ENCODE assay signal across 1 cellular context in genomic region chr14:104721704-104722431, GRCh38.
TF ChIP-seq lines count a peak whose summit lies in the region.

No MANE protein-coding gene starts in this region.

TF ChIP-seq in HepG2, 621 proteins besides CTCF, POLR2A, EP300 and RAD21:
- TF ChIP-seq ZNF235 (CRISPR knock-in tag; IDR thresholded peaks at IDR 0.05; ENCODE audit: borderline replicate concordance) = no peak
- TF ChIP-seq CSRNP1 (CRISPR knock-in tag; IDR thresholded peaks at IDR 0.05) = no peak
- peak; percentile 69 for TF ChIP-seq ZC3H13 (CRISPR knock-in tag; IDR thresholded peaks at IDR 0.05)
- peak; percentile 58; the same call in 1 of the 2 replicates for TF ChIP-seq TARDBP (CRISPR knock-in tag; IDR thresholded peaks at IDR 0.05)
- 0 out of 2 replicates have a peak, but pooled peaks have one; percentile 29 for TF ChIP-seq MXD1 (CRISPR knock-in tag; IDR thresholded peaks at IDR 0.05)
- TF ChIP-seq KDM2A (CRISPR knock-in tag; IDR thresholded peaks at IDR 0.05; ENCODE audit: borderline replicate concordance, low read depth) = 0 out of 2 replicates have a peak, but pooled peaks have one; percentile 19
- peak; percentile 40 for TF ChIP-seq AGO2 (optimal IDR thresholded peaks at IDR 0.05; ENCODE audit: low read depth, low read length)
